ENCODE assay signal across 9 cellular contexts in genomic region chr1:28417441-28418277, GRCh38. TPM values are rescaled to one million over a fixed set of nuclear protein-coding genes. Genes with fewer than 3 reads are reported as not detected.
DNase-seq lines count a peak whose midpoint lies in the region; ATAC-seq and TF ChIP-seq lines count a peak whose summit lies in the region.
"Had no signal": no experiment of that assay in that cellular context is flagged by ENCODE, and none has a peak within 500 bp of the region (broad histone marks: within the 10 kb centered on the region; RNA-seq: fewer than 3 reads in every experiment).

No MANE protein-coding gene starts in this region.

- DNase-seq in Calu3 (peak; percentile 63), HS-5 (ENCODE audit: low read depth) (peak; percentile 84), activated B cell treated with CpG ODN at 0.5 μM for 24 hours (no peak), left lung (no peak), NCI-H1930 (lab: John Stamatoyannopoulos, UW) (no peak), lower leg skin (ENCODE audit: low spot score in 2 of 2) (no peak)
- DNase-seq: left cardiac atrium had no signal

- no peaks in the 10 kb centered on the region for H3K9me3 ChIP-seq in left lung

- H3K36me3 Mint-ChIP-seq in Calu3 (ENCODE audit: insufficient read depth, unreplicated experiment) (peaks cover 19% of the 10 kb centered on the region), activated B cell treated with CpG ODN at 0.5 μM for 24 hours (ENCODE audit: low read depth) (peaks cover 8% of the 10 kb centered on the region)

- H3K27me3 ChIP-seq in left lung, result no peaks in the 10 kb centered on the region

- H3K4me3 Mint-ChIP-seq in Calu3 (ENCODE audit: low read depth, unreplicated experiment) (no peak overlapping the region), activated B cell treated with CpG ODN at 0.5 μM for 24 hours (peak overlapping the region; percentile 5)

- H3K27ac Mint-ChIP-seq in Calu3 (ENCODE audit: unreplicated experiment), result peak overlapping the region; percentile 91
- peak overlapping the region; percentile 41 for H3K27ac Mint-ChIP-seq in activated B cell treated with CpG ODN at 0.5 μM for 24 hours

- POLR2A ChIA-PET in activated B cell treated with CpG ODN at 0.5 μM for 24 hours (lab: Charles Lee), result interaction anchor here (0.6 to 0.9 kb wide), 3 partner anchors 22 to 1530 kb away, joined by 4 to 7 read pairs (median 4); no protein-coding TSS in a partner anchor

- no peaks in the 10 kb centered on the region for H3K9me3 Mint-ChIP-seq in Calu3 (ENCODE audit: low read depth, unreplicated experiment)
- no peaks in the 10 kb centered on the region for H3K9me3 Mint-ChIP-seq in activated B cell treated with CpG ODN at 0.5 μM for 24 hours

- H3K27ac ChIP-seq in left lung, result peak overlapping the region in 1 of 2 donors; percentile 18

- 55 to 57% methylated on average over 4 of the region's 4 CpGs for WGBS in lower leg skin, 2 donors

- TF ChIP-seq POLR2A in lower leg skin (IDR thresholded peaks at IDR 0.05), result no peak

- TF ChIP-seq CTCF in Calu3 (IDR thresholded peaks at IDR 0.05; ENCODE audit: unreplicated experiment) (no peak), activated B cell treated with CpG ODN at 0.5 μM for 24 hours (IDR thresholded peaks at IDR 0.05) (no peak), left lung (IDR thresholded peaks at IDR 0.05) (no peak), lower leg skin (IDR thresholded peaks at IDR 0.05) (no peak)

- peaks cover 29% of the 10 kb centered on the region for H3K4me1 Mint-ChIP-seq in Calu3 (ENCODE audit: low read depth, unreplicated experiment)
- H3K4me1 Mint-ChIP-seq in activated B cell treated with CpG ODN at 0.5 μM for 24 hours, result peaks cover 15% of the 10 kb centered on the region

- no peaks in the 10 kb centered on the region for H3K27me3 Mint-ChIP-seq in Calu3 (ENCODE audit: unreplicated experiment)
- H3K27me3 Mint-ChIP-seq in activated B cell treated with CpG ODN at 0.5 μM for 24 hours, result no peaks in the 10 kb centered on the region

- intact Hi-C loops in Calu3 (cut with micrococcal nuclease; ENCODE audit: unreplicated experiment), result loop anchor here (2.0 to 10.0 kb wide), 2 partner anchors 19 to 87 kb away; partner anchors contain the start of gene RCC1
- intact Hi-C loops in activated B cell treated with CpG ODN at 0.5 μM for 24 hours (cut with micrococcal nuclease), result loop anchor here (5.0 kb wide), 1 partner anchor 35 kb away; no protein-coding TSS in a partner anchor
- intact Hi-C loops in left lung (cut with DNase I), result no loop called here
- intact Hi-C loops in lower leg skin (cut with DNase I; ENCODE audit: low total_unique reads), result no loop called here

- H3K4me1 ChIP-seq in left lung, result peaks cover 0 to 19% of the 10 kb centered on the region in 2 donors

- ATAC-seq in activated B cell treated with CpG ODN at 0.5 μM for 24 hours (ENCODE audit: low read depth) (peak; percentile 62), left lung (peak; percentile 78), GM18517 (IDR thresholded peaks at IDR 0.05; ENCODE audit: unreplicated experiment) (no peak), HG03108 (IDR thresholded peaks at IDR 0.05; ENCODE audit: unreplicated experiment) (no peak)

- BruUV-seq in Calu3 (replicated peaks; lab: Mats Ljungman, UMichigan), result TSS peak; percentile 22

- no peak overlapping the region for H3K4me3 ChIP-seq in left lung
- H3K4me3 ChIP-seq in lower leg skin (ENCODE audit: low read depth, poor library complexity, severe bottlenecking), result no peak overlapping the region

- CTCF ChIA-PET in Calu3 (lab: Charles Lee) (interaction anchor here (0.6 to 0.9 kb wide), 5 partner anchors 8 to 24 kb away, joined by 3 to 7 read pairs (median 4); no protein-coding TSS in a partner anchor), activated B cell treated with CpG ODN at 0.5 μM for 24 hours (lab: Charles Lee) (no interaction called here)

- no peaks in the 10 kb centered on the region for H3K36me3 ChIP-seq in left lung

RNA-seq across cellular contexts. Expression of gene PHACTR4, which starts 48.1 kb away (rescaled TPM):
- total RNA-seq in Calu3 (2022), result 58.0 and 58.7 TPM in 2 replicates
- total RNA-seq in activated B cell treated with CpG ODN at 0.5 μM for 24 hours, result 27.2 and 31.5 TPM in 2 replicates
- 10 to 100 TPM; 39.7 to 40.6 TPM for total RNA-seq in left lung
- 10 to 100 TPM; 32.8 to 54.1 (median 51.2) TPM for total RNA-seq in lower leg skin

Comparison
In these comparisons a context has a peak if more than half of its experiments do, and no peak if none do; other contexts are left out.
1. DNase-seq: peak in Calu3 (single experiment) and HS-5 (single experiment); none in activated B cell treated with CpG ODN at 0.5 μM for 24 hours (single experiment), left lung (0 of 2), NCI-H1930 (0 of 2) and lower leg skin (0 of 2).
2. ATAC-seq: peak in activated B cell treated with CpG ODN at 0.5 μM for 24 hours (single experiment) and left lung (single experiment); none in GM18517 (single experiment) and HG03108 (single experiment).
3. intact Hi-C loops: an anchor here in Calu3 (2.0 to 10.0 kb wide) and activated B cell treated with CpG ODN at 0.5 μM for 24 hours (5.0 kb wide); none called in left lung and lower leg skin.